8 cellular contexts compared by ENCODE assay signal in genomic region chr3:36868614-36869436, GRCh38.
A peak's percentile ranks its signal among the peaks of the same experiment; 100 is the strongest.
DNase-seq lines count a peak whose midpoint lies in the region; ATAC-seq and TF ChIP-seq lines count a peak whose summit lies in the region.

No MANE protein-coding gene starts in this region.

- no TSS peak for BruUV-seq in Panc1 (replicated peaks; lab: Mats Ljungman, UMichigan)

- DNase-seq in EH (ENCODE audit: low read depth), result peak; percentile 69
- peak; percentile 51 for DNase-seq in HT1080 (ENCODE audit: low read depth)
- peak; percentile 48 for DNase-seq in Panc1 (ENCODE audit: low read depth, low spot score)
- DNase-seq in activated T-helper 1 cell treated with anti-CD3 and anti-CD28 coated beads, Interleukin-12 subunit alpha, Interleukin-12 subunit beta, Interleukin-2, Interleukin-4 antibody, amounts not matched to agents 30 ng/mL and 10 ng/mL and 1 ng/mL, durations not matched to agents 14 hours and 24 hours and 36 hours (ENCODE audit: low spot score), result peak; percentile 24
- DNase-seq in foreskin keratinocyte, result peak in 1 of 2 donors; percentile 52
- DNase-seq in omental fat pad (ENCODE audit: low spot score), result no peak
- no peak for DNase-seq in aorta

- H3K36me3 ChIP-seq in Panc1 (ENCODE audit: control insufficient read depth, insufficient read depth, low read length) (no peaks in the 10 kb centered on the region), aorta (ENCODE audit: control insufficient read depth in 1 of 2, insufficient read depth in 2 of 2, low read length in 1 of 2) (peaks cover 0 to 6% of the 10 kb centered on the region in 2 donors)

- in situ Hi-C loops in Panc1 (cut with HindIII; ENCODE audit: low pct_unique_long_range_greater_than_20kb, low sequenced_read_pairs), result no loop called here

- H3K4me1 Mint-ChIP-seq in activated T-helper 1 cell treated with anti-CD3 and anti-CD28 coated beads, Interleukin-12 subunit alpha, Interleukin-12 subunit beta, Interleukin-2, Interleukin-4 antibody, amounts not matched to agents 30 ng/mL and 10 ng/mL and 1 ng/mL, durations not matched to agents 14 hours and 24 hours and 36 hours (ENCODE audit: low read depth), result peaks cover 11% of the 10 kb centered on the region

- intact Hi-C loops in Panc1 (cut with micrococcal nuclease; ENCODE audit: unreplicated experiment) (loop anchor here (1.0 to 10.0 kb wide), 4 partner anchors 77 to 904 kb away; no protein-coding TSS in a partner anchor), aorta (cut with DNase I) (loop anchor here (2.0 to 5.0 kb wide), 2 partner anchors 140 to 142 kb away; no protein-coding TSS in a partner anchor)
- intact Hi-C loops in activated T-helper 1 cell treated with anti-CD3 and anti-CD28 coated beads, Interleukin-12 subunit alpha, Interleukin-12 subunit beta, Interleukin-2, Interleukin-4 antibody, amounts not matched to agents 30 ng/mL and 10 ng/mL and 1 ng/mL, durations not matched to agents 14 hours and 24 hours and 36 hours (cut with micrococcal nuclease), result loop anchor here (1.0 kb wide), 4 partner anchors 26 to 140 kb away; no protein-coding TSS in a partner anchor

- peaks cover 6% of the 10 kb centered on the region for H3K27me3 Mint-ChIP-seq in activated T-helper 1 cell treated with anti-CD3 and anti-CD28 coated beads, Interleukin-12 subunit alpha, Interleukin-12 subunit beta, Interleukin-2, Interleukin-4 antibody, amounts not matched to agents 30 ng/mL and 10 ng/mL and 1 ng/mL, durations not matched to agents 14 hours and 24 hours and 36 hours (ENCODE audit: insufficient read depth)

- ATAC-seq in GM21423 (IDR thresholded peaks at IDR 0.05; ENCODE audit: unreplicated experiment) (peak; percentile 81), Panc1 (peak; percentile 89), foreskin keratinocyte (peak; percentile 87), omental fat pad (ENCODE audit: low FRiP score) (peak; percentile 80), aorta (ENCODE audit: low FRiP score) (peak; percentile 81)

- H3K27ac Mint-ChIP-seq in activated T-helper 1 cell treated with anti-CD3 and anti-CD28 coated beads, Interleukin-12 subunit alpha, Interleukin-12 subunit beta, Interleukin-2, Interleukin-4 antibody, amounts not matched to agents 30 ng/mL and 10 ng/mL and 1 ng/mL, durations not matched to agents 14 hours and 24 hours and 36 hours, result no peak overlapping the region

- H3K9me3 ChIP-seq in Panc1 (ENCODE audit: control insufficient read depth, insufficient read depth, low read depth, low read length), result no peaks in the 10 kb centered on the region
- H3K9me3 ChIP-seq in aorta (ENCODE audit: control insufficient read depth, low read length), result no peaks in the 10 kb centered on the region

- no peaks in the 10 kb centered on the region for H3K9me3 Mint-ChIP-seq in activated T-helper 1 cell treated with anti-CD3 and anti-CD28 coated beads, Interleukin-12 subunit alpha, Interleukin-12 subunit beta, Interleukin-2, Interleukin-4 antibody, amounts not matched to agents 30 ng/mL and 10 ng/mL and 1 ng/mL, durations not matched to agents 14 hours and 24 hours and 36 hours

- H3K4me3 ChIP-seq in Panc1 (ENCODE audit: low read depth in 2 of 2, low read length in 2 of 2) (no peak overlapping the region), aorta (ENCODE audit: low read length in 2 of 2) (no peak overlapping the region)

- H3K4me1 ChIP-seq in Panc1 (ENCODE audit: control insufficient read depth, insufficient read depth, low read length) (no peaks in the 10 kb centered on the region), foreskin keratinocyte (no peaks in the 10 kb centered on the region), aorta (ENCODE audit: control insufficient read depth in 1 of 2, insufficient read depth in 2 of 2, low read length in 2 of 2) (peaks cover 0 to 2% of the 10 kb centered on the region in 2 donors)

- CTCF ChIA-PET in Panc1 (lab: Charles Lee), result no interaction called here

- TF ChIP-seq CTCF in Panc1 (IDR thresholded peaks at IDR 0.05), result peak; percentile 78
- TF ChIP-seq CTCF in foreskin keratinocyte (conservative IDR thresholded peaks at IDR 0.05), result peak; percentile 81
- TF ChIP-seq CTCF in omental fat pad (IDR thresholded peaks at IDR 0.05), result peak in 1 of 3 donors; percentile 20

- POLR2A ChIA-PET in Panc1 (lab: Charles Lee), result no interaction called here

- H3K36me3 Mint-ChIP-seq in activated T-helper 1 cell treated with anti-CD3 and anti-CD28 coated beads, Interleukin-12 subunit alpha, Interleukin-12 subunit beta, Interleukin-2, Interleukin-4 antibody, amounts not matched to agents 30 ng/mL and 10 ng/mL and 1 ng/mL, durations not matched to agents 14 hours and 24 hours and 36 hours (ENCODE audit: low read depth), result peaks cover 16% of the 10 kb centered on the region

- H3K27ac ChIP-seq in Panc1 (ENCODE audit: low read length), result no peak overlapping the region
- no peak overlapping the region for H3K27ac ChIP-seq in foreskin keratinocyte
- H3K27ac ChIP-seq in aorta (ENCODE audit: low read depth in 1 of 2, low read length in 2 of 2), result no peak overlapping the region

- H3K4me3 Mint-ChIP-seq in activated T-helper 1 cell treated with anti-CD3 and anti-CD28 coated beads, Interleukin-12 subunit alpha, Interleukin-12 subunit beta, Interleukin-2, Interleukin-4 antibody, amounts not matched to agents 30 ng/mL and 10 ng/mL and 1 ng/mL, durations not matched to agents 14 hours and 24 hours and 36 hours, result no peak overlapping the region

- WGBS in aorta, 2 donors, result 24 to 27% methylated on average over 2 of the region's 2 CpGs

- H3K27me3 ChIP-seq in Panc1 (ENCODE audit: control insufficient read depth, insufficient read depth, low read length) (no peaks in the 10 kb centered on the region), foreskin keratinocyte (no peaks in the 10 kb centered on the region), aorta (ENCODE audit: control insufficient read depth in 1 of 2, insufficient read depth in 2 of 2, low read length in 1 of 2) (no peaks in the 10 kb centered on the region)

Comparison
In these comparisons a context has a peak if more than half of its experiments do, and no peak if none do; other contexts are left out.
1. DNase-seq: peak in EH (single experiment), HT1080 (single experiment), Panc1 (single experiment) and activated T-helper 1 cell treated with anti-CD3 and anti-CD28 coated beads, Interleukin-12 subunit alpha, Interleukin-12 subunit beta, Interleukin-2, Interleukin-4 antibody, amounts not matched to agents 30 ng/mL and 10 ng/mL and 1 ng/mL, durations not matched to agents 14 hours and 24 hours and 36 hours (single experiment); none in omental fat pad (single experiment) and aorta (0 of 2).
2. Peak in every context shown above with its lines, with median percentiles within 50 percentile points of each other: ATAC-seq.